ENCODE assay signal across 8 cellular contexts in the genomic region with DNA sequence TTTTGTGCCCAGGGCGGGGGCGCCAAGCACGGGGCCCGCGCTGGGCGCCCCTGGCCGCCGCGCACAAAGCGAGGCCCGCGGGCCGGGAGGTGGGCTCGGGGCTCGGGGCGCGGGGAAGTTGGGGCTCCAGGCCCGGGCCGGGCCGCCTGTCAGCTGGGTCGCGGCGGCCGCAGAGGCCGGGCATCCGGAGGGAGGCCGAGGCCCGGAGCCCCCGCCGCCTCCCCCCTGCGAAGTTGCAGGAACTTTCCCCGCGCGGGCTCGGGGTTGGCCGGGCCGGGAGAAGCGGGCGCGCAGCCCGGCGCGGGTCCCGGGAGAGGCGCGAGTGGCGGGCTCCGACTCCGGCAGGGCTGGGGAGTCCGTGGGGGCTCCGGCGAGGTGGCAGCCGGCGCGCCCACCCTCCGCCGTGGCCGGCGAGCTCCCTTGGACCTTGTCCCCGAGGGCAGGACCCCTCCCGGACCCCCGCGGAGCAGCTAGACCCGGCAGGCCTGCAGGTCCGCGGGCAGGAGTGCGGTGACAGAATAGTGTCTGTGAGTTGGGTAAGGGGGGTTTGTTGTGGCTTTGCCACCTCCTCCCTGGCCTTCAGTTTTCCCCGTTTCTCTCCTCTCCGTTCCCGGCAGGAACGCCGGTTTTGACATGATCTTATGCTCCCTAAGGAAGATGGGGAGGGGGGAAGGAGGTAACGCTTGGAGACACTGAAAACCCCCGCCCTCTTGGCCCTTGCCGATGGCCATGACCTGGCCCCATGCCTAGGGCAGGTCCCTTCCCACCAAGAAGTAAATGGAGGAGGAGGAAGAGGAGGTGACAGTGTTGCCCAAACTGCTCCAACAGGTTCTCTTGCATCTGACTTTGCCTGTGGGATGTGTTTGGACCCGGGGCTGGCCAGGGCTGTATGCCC. TPM values are rescaled to one million over a fixed set of nuclear protein-coding genes. Genes with fewer than 3 reads are reported as not detected.
A peak's percentile ranks its signal among the peaks of the same experiment; 100 is the strongest.
DNase-seq lines count a peak whose midpoint lies in the region; ATAC-seq and TF ChIP-seq lines count a peak whose summit lies in the region.

No MANE protein-coding gene starts in this region.

- peak overlapping the region; percentile 10 for H3K23ac ChIP-seq in neuronal stem cell (ENCODE audit: low read depth, low read length, poor library complexity)

- no peak overlapping the region for H2BK120ac ChIP-seq in neuronal stem cell (ENCODE audit: low read depth, low read length)

- no peak overlapping the region for H2BK15ac ChIP-seq in neuronal stem cell (ENCODE audit: low read length)

- DNase-seq in NCI-H146 (lab: John Stamatoyannopoulos, UW): peak; percentile 28
- DNase-seq in NCI-H146 treated with DMSO at 0.1 percent for 48 hours (lab: John Stamatoyannopoulos, UW; ENCODE audit: unreplicated experiment): no peak
- DNase-seq in activated T-cell treated with anti-CD3 and anti-CD28 coated beads, Interleukin-2, amount 50 U/mL, for 1 hour: peak; percentile 61
- DNase-seq in fibroblast of the aortic adventitia (ENCODE audit: low read depth): no peak
- DNase-seq in neuronal stem cell (ENCODE audit: low spot score): peak; percentile 20
- DNase-seq in ACHN: no peak
- DNase-seq in cortex of kidney (lab: John Stamatoyannopoulos, UW): no peak

- H2BK12ac ChIP-seq in neuronal stem cell (ENCODE audit: low read length): no peak overlapping the region

- H2AFZ ChIP-seq in neuronal stem cell (ENCODE audit: low read length): peak overlapping the region; percentile 84

- H3K9me3 ChIP-seq in neuronal stem cell (replicated peaks in 1 of 2; ENCODE audit: control insufficient read depth in 2 of 2, insufficient read depth in 1 of 2, low read depth in 1 of 2, low read length in 2 of 2): peaks cover 0 to 3% of the 10 kb centered on the region in 2 donors

- peak overlapping the region; percentile 65 for H3K4me2 ChIP-seq in neuronal stem cell (ENCODE audit: insufficient read depth, low read length, poor library complexity, severe bottlenecking)

- H3K4me3 ChIP-seq in fibroblast of the aortic adventitia (ENCODE audit: low read depth, low read length): peak overlapping the region; percentile 75
- peak overlapping the region; percentile 88 to 93 for H3K4me3 ChIP-seq in neuronal stem cell (ENCODE audit: low read length in 2 of 2)

- no peak overlapping the region for H4K91ac ChIP-seq in neuronal stem cell (ENCODE audit: low read depth, low read length, poor library complexity)

- ATAC-seq in HG03280 (IDR thresholded peaks at IDR 0.05; ENCODE audit: unreplicated experiment): peak; percentile 25

- H3K36me3 ChIP-seq in neuronal stem cell (replicated peaks in 1 of 2; ENCODE audit: control insufficient read depth in 2 of 2, insufficient read depth in 2 of 2, low read length in 2 of 2): peaks cover 0 to 2% of the 10 kb centered on the region in 2 donors

- TF ChIP-seq CTCF in fibroblast of the aortic adventitia (IDR thresholded peaks at IDR 0.05; ENCODE audit: insufficient read depth, low read length): no peak

- peaks cover 24% of the 10 kb centered on the region for H3K79me1 ChIP-seq in neuronal stem cell (ENCODE audit: low read depth, low read length)

- peak overlapping the region; percentile 43 for H3K14ac ChIP-seq in neuronal stem cell (ENCODE audit: low read length)

- H3K18ac ChIP-seq in neuronal stem cell (ENCODE audit: low read length): peak overlapping the region; percentile 89

- no peak overlapping the region for H4K8ac ChIP-seq in neuronal stem cell (ENCODE audit: low read depth, low read length)

- no peaks in the 10 kb centered on the region for H3K27me3 ChIP-seq in neuronal stem cell (ENCODE audit: control insufficient read depth in 3 of 3, insufficient read depth in 3 of 3, low read depth in 1 of 3, low read length in 3 of 3)

- H2AK5ac ChIP-seq in neuronal stem cell (ENCODE audit: low read depth, low read length): peak overlapping the region; percentile 61

- no peak overlapping the region for H3K4ac ChIP-seq in neuronal stem cell (ENCODE audit: low read length)

- in situ Hi-C loops in ACHN (cut with HindIII; ENCODE audit: low pct_ligation_motif_present, low pct_unique_long_range_greater_than_20kb, low sequenced_read_pairs): no loop called here

- no peak overlapping the region for H3K27ac ChIP-seq in neuronal stem cell (replicated peaks; ENCODE audit: low read length)

- H3K9ac ChIP-seq in neuronal stem cell (ENCODE audit: low read depth, low read length, poor library complexity): peak overlapping the region; percentile 99

- H3K4me1 ChIP-seq in neuronal stem cell (ENCODE audit: control insufficient read depth in 2 of 2, insufficient read depth in 1 of 2, low read depth in 1 of 2, low read length in 2 of 2): peaks cover 11 to 14% of the 10 kb centered on the region in 2 donors

- no CpG with 5 or more reads among the region's 76 CpGs for WGBS in neuronal stem cell (ENCODE audit: extremely low coverage in 2 of 2, insufficient read length in 2 of 2, insufficient replicate concordance in 1 of 2), 2 donors

- H2BK5ac ChIP-seq in neuronal stem cell (ENCODE audit: low read length): peak overlapping the region; percentile 8

RNA-seq across cellular contexts. Expression of gene PHF2, which starts 0.9 kb away (rescaled TPM):
- 4.7 and 14.2 TPM in 2 replicates for total RNA-seq in fibroblast of the aortic adventitia (ENCODE audit: low replicate concordance)
- polyA plus RNA-seq in neuronal stem cell (2013, experiment 1 of 2): 19.9 TPM
- 19.8 TPM for polyA plus RNA-seq in neuronal stem cell (2013, experiment 2 of 2)

Comparison
In these comparisons a context has a peak if more than half of its experiments do, and no peak if none do; other contexts are left out.
1. DNase-seq: peak in NCI-H146 (single experiment), activated T-cell treated with anti-CD3 and anti-CD28 coated beads, Interleukin-2, amount 50 U/mL, for 1 hour (single experiment) and neuronal stem cell (single experiment); none in NCI-H146 treated with DMSO at 0.1 percent for 48 hours (single experiment), fibroblast of the aortic adventitia (single experiment), ACHN (single experiment) and cortex of kidney (single experiment).